1 cellular context compared by ENCODE assay signal in genomic region chr1:203287109-203287893, GRCh38.
A peak's percentile ranks its signal among the peaks of the same experiment; 100 is the strongest.
TF ChIP-seq lines count a peak whose summit lies in the region.

No MANE protein-coding gene starts in this region.

TF ChIP-seq in K562, 482 proteins besides CTCF, POLR2A, EP300 and RAD21 (continued from another document):
- TF ChIP-seq PATZ1 (CRISPR knock-in tag; IDR thresholded peaks at IDR 0.05; ENCODE audit: borderline replicate concordance) (no peak), KAT8 (IDR thresholded peaks at IDR 0.05; ENCODE audit: low read depth) (no peak), ZNF146 (CRISPR knock-in tag; IDR thresholded peaks at IDR 0.05; ENCODE audit: unreplicated experiment) (no peak), KDM2B (CRISPR knock-in tag; IDR thresholded peaks at IDR 0.05) (no peak), BACH1 (tag; IDR thresholded peaks at IDR 0.05) (peak; percentile 74; the same call in 1 of the 2 replicates), ATF1 (CRISPR knock-in tag; IDR thresholded peaks at IDR 0.05) (no peak), ATF1 (tag; IDR thresholded peaks at IDR 0.05) (peak; percentile 69), CBFA2T2 (conservative IDR thresholded peaks at IDR 0.05) (no peak), HOMEZ (CRISPR knock-in tag; IDR thresholded peaks at IDR 0.05) (no peak)
